Comparison of ENCODE assay signal across 12 cellular contexts in genomic region chr17:42969006-42969581, GRCh38. TPM values are rescaled to one million over a fixed set of nuclear protein-coding genes. Genes with fewer than 3 reads are reported as not detected.
DNase-seq lines count a peak whose midpoint lies in the region; ATAC-seq and TF ChIP-seq lines count a peak whose summit lies in the region.
"Had no signal": no experiment of that assay in that cellular context is flagged by ENCODE, and none has a peak within 500 bp of the region (broad histone marks: within the 10 kb centered on the region; RNA-seq: fewer than 3 reads in every experiment).

No MANE protein-coding gene starts in this region.

- no peaks in the 10 kb centered on the region for H3K9me3 ChIP-seq in gastrocnemius medialis
- H3K9me3 ChIP-seq in gastroesophageal sphincter, result no peaks in the 10 kb centered on the region
- H3K9me3 ChIP-seq: esophagus squamous epithelium had no signal

- TF ChIP-seq EP300 in gastroesophageal sphincter (IDR thresholded peaks at IDR 0.05), result no peak

- WGBS in gastroesophageal sphincter (ENCODE audit: low coverage in 1 of 2), 2 donors, result 22 to 33% methylated on average over 3 of the region's 5 CpGs

- no peak overlapping the region for H3K4me3 ChIP-seq in epithelial cell of proximal tubule (ENCODE audit: low read depth, low read length)
- H3K4me3 ChIP-seq in gastrocnemius medialis, result no peak overlapping the region
- no peak overlapping the region for H3K4me3 ChIP-seq in gastroesophageal sphincter
- H3K4me3 ChIP-seq: coronary artery, esophagus squamous epithelium had no signal

- in situ Hi-C loops in gastrocnemius medialis (cut with MboI; ENCODE audit: low sequenced_read_pairs in 4 of 4), result no loop called here

- peaks cover 0 to 2% of the 10 kb centered on the region in 2 donors for H3K4me1 ChIP-seq in gastrocnemius medialis
- H3K4me1 ChIP-seq in gastroesophageal sphincter, result peaks cover 0 to 8% (median 0%) of the 10 kb centered on the region in 3 donors

- no peak for TF ChIP-seq POLR2A in gastrocnemius medialis (IDR thresholded peaks at IDR 0.05)
- TF ChIP-seq POLR2A in gastroesophageal sphincter (IDR thresholded peaks at IDR 0.05), result no peak

- no peaks in the 10 kb centered on the region for H3K27me3 ChIP-seq in gastrocnemius medialis
- H3K27me3 ChIP-seq in gastroesophageal sphincter, result no peaks in the 10 kb centered on the region
- H3K27me3 ChIP-seq: esophagus squamous epithelium had no signal

- intact Hi-C loops in gastrocnemius medialis (cut with DNase I; ENCODE audit: low total_unique reads), result no loop called here

- peak overlapping the region in 3 of 4 donors; percentile 9 to 60 (median 44) for H3K27ac ChIP-seq in gastrocnemius medialis
- no peak overlapping the region for H3K27ac ChIP-seq in gastroesophageal sphincter
- H3K27ac ChIP-seq: coronary artery, esophagus squamous epithelium had no signal

- peak; percentile 30 for DNase-seq in SKM-1 treated with dmso at 0.1 percent for 144 hours (lab: John Stamatoyannopoulos, UW; ENCODE audit: unreplicated experiment)
- DNase-seq in SKM-1 (lab: John Stamatoyannopoulos, UW; ENCODE audit: unreplicated experiment), result no peak
- DNase-seq in NOMO-1 (lab: John Stamatoyannopoulos, UW; ENCODE audit: unreplicated experiment in 2 of 2), result peak; percentile 19 to 63
- peak; percentile 55 for DNase-seq in epithelial cell of proximal tubule (ENCODE audit: low read depth)
- DNase-seq in gastrocnemius medialis, result no peak
- DNase-seq in pons (ENCODE audit: low spot score), result no peak
- DNase-seq: esophagus squamous epithelium, NCI-H446 had no signal

- ATAC-seq in gastrocnemius medialis (no peak), HG02798 (IDR thresholded peaks at IDR 0.05; ENCODE audit: poor library complexity, unreplicated experiment) (no peak), gastroesophageal sphincter (no peak)
- ATAC-seq: Right ventricle myocardium inferior had no signal

- H3K36me3 ChIP-seq in gastrocnemius medialis (no peaks in the 10 kb centered on the region), gastroesophageal sphincter (no peaks in the 10 kb centered on the region)
- H3K36me3 ChIP-seq: esophagus squamous epithelium had no signal

- no peak for TF ChIP-seq CTCF in epithelial cell of proximal tubule (conservative IDR thresholded peaks at IDR 0.05; ENCODE audit: low read depth, low read length)
- no peak for TF ChIP-seq CTCF in gastrocnemius medialis (IDR thresholded peaks at IDR 0.05 in 4 of 5, conservative IDR thresholded peaks at IDR 0.05 in 1 of 5)
- no peak for TF ChIP-seq CTCF in gastroesophageal sphincter (IDR thresholded peaks at IDR 0.05)

RNA-seq across cellular contexts. Expression of gene AARSD1, which starts 4.8 kb away (rescaled TPM):
- total RNA-seq in epithelial cell of proximal tubule (23.0 and 39.1 TPM in 2 replicates), gastrocnemius medialis (10 to 100 TPM; 21.4 to 30.1 (median 26.5) TPM), gastroesophageal sphincter (10 to 100 TPM; 10.9 to 39.5 (median 26.3) TPM)

RNA-seq across cellular contexts. Expression of gene PTGES3L, which starts 10.8 kb away (rescaled TPM):
- total RNA-seq in epithelial cell of proximal tubule (1.3 and 2.5 TPM in 2 replicates), gastrocnemius medialis (10 to 100 TPM; 29.1 to 68.3 (median 31.0) TPM), gastroesophageal sphincter (10 to 100 TPM in 2 of 4 donors, 1 to 10 TPM in 2; 5.5 to 19.6 (median 10.1) TPM)

RNA-seq across cellular contexts. Expression of gene RUNDC1, which starts 11.3 kb away (rescaled TPM):
- total RNA-seq in epithelial cell of proximal tubule, result 8.1 and 14.0 TPM in 2 replicates
- total RNA-seq in gastrocnemius medialis, result 10 to 100 TPM; 13.8 to 19.8 (median 16.4) TPM
- total RNA-seq in gastroesophageal sphincter, result 10 to 100 TPM; 16.4 to 20.9 (median 19.4) TPM

RNA-seq across cellular contexts. Expression of gene RPL27, which starts 29.1 kb away (rescaled TPM):
- total RNA-seq in epithelial cell of proximal tubule, result 1,399 and 1,932 TPM in 2 replicates
- total RNA-seq in gastrocnemius medialis, result 1,000 to 10,000 TPM in 2 of 4 donors, 100 to 1,000 TPM in 2; 800 to 1,300 (median 1,077) TPM
- total RNA-seq in gastroesophageal sphincter, result 1,000 to 10,000 TPM in 3 of 4 donors, 100 to 1,000 TPM in 1; 854 to 1,510 (median 1,196) TPM

RNA-seq across cellular contexts. Expression of gene IFI35, which starts 37.5 kb away (rescaled TPM):
- 17.6 and 21.2 TPM in 2 replicates for total RNA-seq in epithelial cell of proximal tubule
- 10 to 100 TPM in 1 of 4 donors, 1 to 10 TPM in 3; 1.3 to 11.0 (median 4.0) TPM for total RNA-seq in gastrocnemius medialis
- 10 to 100 TPM; 17.1 to 27.9 (median 22.9) TPM for total RNA-seq in gastroesophageal sphincter

Comparison
In these comparisons a context has a peak if more than half of its experiments do, and no peak if none do; other contexts are left out.
1. DNase-seq: peak in SKM-1 treated with dmso at 0.1 percent for 144 hours (single experiment), NOMO-1 (2 of 2) and epithelial cell of proximal tubule (single experiment); none in SKM-1 (single experiment), gastrocnemius medialis (0 of 2) and pons (single experiment).
2. H3K27ac ChIP-seq: peak in gastrocnemius medialis (3 of 4); none in gastroesophageal sphincter (0 of 4).